ENCODE assay signal across 17 cellular contexts in genomic region chr6:37496951-37497885, GRCh38. TPM values are rescaled to one million over a fixed set of nuclear protein-coding genes. Genes with fewer than 3 reads are reported as not detected.
DNase-seq lines count a peak whose midpoint lies in the region; ATAC-seq and TF ChIP-seq lines count a peak whose summit lies in the region.
"Had no signal": no experiment of that assay in that cellular context is flagged by ENCODE, and none has a peak within 500 bp of the region (broad histone marks: within the 10 kb centered on the region; RNA-seq: fewer than 3 reads in every experiment).

No MANE protein-coding gene starts in this region.

- H3K9me3 Mint-ChIP-seq in activated naive CD4-positive, alpha-beta T cell treated with anti-CD3 and anti-CD28 coated beads for 36 hours: peaks cover 3% of the 10 kb centered on the region
- H3K9me3 Mint-ChIP-seq in activated naive CD8-positive, alpha-beta T cell treated with anti-CD3 and anti-CD28 coated beads for 36 hours: peaks cover 5% of the 10 kb centered on the region
- H3K9me3 Mint-ChIP-seq in stimulated activated memory B cell treated with anti-CD40 and anti-IgM and Interleukin-4, amounts not matched to agents 10 μg/mL and 1 μg/mL and 100 μg/mL, for 72 hours: no peaks in the 10 kb centered on the region

- no peaks in the 10 kb centered on the region for H3K27me3 Mint-ChIP-seq in activated naive CD4-positive, alpha-beta T cell treated with anti-CD3 and anti-CD28 coated beads for 36 hours (ENCODE audit: low read depth)
- H3K27me3 Mint-ChIP-seq in activated naive CD8-positive, alpha-beta T cell treated with anti-CD3 and anti-CD28 coated beads for 36 hours: no peaks in the 10 kb centered on the region
- no peaks in the 10 kb centered on the region for H3K27me3 Mint-ChIP-seq in stimulated activated memory B cell treated with anti-CD40 and anti-IgM and Interleukin-4, amounts not matched to agents 10 μg/mL and 1 μg/mL and 100 μg/mL, for 72 hours

- H3K27ac ChIP-seq in esophagus muscularis mucosa (replicated peaks in 1 of 4): no peak overlapping the region
- H3K27ac ChIP-seq: coronary artery, gastroesophageal sphincter, lower lobe of right lung had no signal

- TF ChIP-seq POLR2A in esophagus muscularis mucosa (IDR thresholded peaks at IDR 0.05; ENCODE audit: low read depth): no peak

- no peak overlapping the region for H3K4me3 Mint-ChIP-seq in activated naive CD4-positive, alpha-beta T cell treated with anti-CD3 and anti-CD28 coated beads for 36 hours
- H3K4me3 Mint-ChIP-seq in activated naive CD8-positive, alpha-beta T cell treated with anti-CD3 and anti-CD28 coated beads for 36 hours: no peak overlapping the region
- H3K4me3 Mint-ChIP-seq in stimulated activated memory B cell treated with anti-CD40 and anti-IgM and Interleukin-4, amounts not matched to agents 10 μg/mL and 1 μg/mL and 100 μg/mL, for 72 hours: peak overlapping the region; percentile 92

- H3K36me3 ChIP-seq in esophagus muscularis mucosa: no peaks in the 10 kb centered on the region
- H3K36me3 ChIP-seq: gastroesophageal sphincter, lower lobe of right lung had no signal

- peaks cover 7% of the 10 kb centered on the region for H3K36me3 Mint-ChIP-seq in activated naive CD4-positive, alpha-beta T cell treated with anti-CD3 and anti-CD28 coated beads for 36 hours (ENCODE audit: low read depth)
- peaks cover 27% of the 10 kb centered on the region for H3K36me3 Mint-ChIP-seq in activated naive CD8-positive, alpha-beta T cell treated with anti-CD3 and anti-CD28 coated beads for 36 hours
- H3K36me3 Mint-ChIP-seq in stimulated activated memory B cell treated with anti-CD40 and anti-IgM and Interleukin-4, amounts not matched to agents 10 μg/mL and 1 μg/mL and 100 μg/mL, for 72 hours: peaks cover 12% of the 10 kb centered on the region

- no peak for DNase-seq in activated naive CD4-positive, alpha-beta T cell treated with anti-CD3 and anti-CD28 coated beads for 36 hours
- DNase-seq in activated naive CD4-positive, alpha-beta T cell treated with anti-CD3 and anti-CD28 coated beads, Interleukin-2, amount 50 U/mL, for 16 hours: no peak
- DNase-seq in NCI-H526 (lab: John Stamatoyannopoulos, UW) (peak; percentile 59 to 80), esophagus muscularis mucosa (ENCODE audit: extremely low spot score) (no peak)
- no peak for DNase-seq in activated naive CD8-positive, alpha-beta T cell treated with anti-CD3 and anti-CD28 coated beads for 36 hours
- DNase-seq: activated CD4-positive, CD25-positive, alpha-beta regulatory T cell treated with anti-CD3 and anti-CD28 coated beads, Interleukin-2, amount 50 U/mL, for 72 hours; lower lobe of right lung; NCI-H1048; NCI-H345; PC-3; retina; stimulated activated CD4-positive, alpha-beta T cell treated with anti-CD3 and anti-CD28 coated beads, Interleukin-15, amount 100 ng/mL, for 24 hours had no signal

- CTCF ChIA-PET in activated naive CD4-positive, alpha-beta T cell treated with anti-CD3 and anti-CD28 coated beads for 36 hours (lab: Charles Lee): interaction anchor here (3.1 kb wide), 1 partner anchor 69 kb away, joined by 18 read pairs; no protein-coding TSS in a partner anchor

- H3K27me3 ChIP-seq in esophagus muscularis mucosa: no peaks in the 10 kb centered on the region
- H3K27me3 ChIP-seq: gastroesophageal sphincter had no signal

- H3K4me3 ChIP-seq in esophagus muscularis mucosa: no peak overlapping the region
- H3K4me3 ChIP-seq: coronary artery, gastroesophageal sphincter, lower lobe of right lung had no signal

- no peaks in the 10 kb centered on the region for H3K9me3 ChIP-seq in esophagus muscularis mucosa
- H3K9me3 ChIP-seq: gastroesophageal sphincter, lower lobe of right lung had no signal

- 86% methylated on average over 12 of the region's 13 CpGs for WGBS in esophagus muscularis mucosa

- no peak for ATAC-seq in stimulated activated memory B cell treated with anti-CD40 and anti-IgM and Interleukin-4, amounts not matched to agents 10 μg/mL and 1 μg/mL and 100 μg/mL, for 72 hours
- ATAC-seq in SK-N-SH treated with all-trans-retinoic acid at 6 μM for 48 hours (no peak), GM21367 (IDR thresholded peaks at IDR 0.05; ENCODE audit: unreplicated experiment) (no peak)
- ATAC-seq: gastroesophageal sphincter, lower lobe of right lung, PC-3 had no signal

- TF ChIP-seq EP300 in esophagus muscularis mucosa (IDR thresholded peaks at IDR 0.05): no peak

- no peak for TF ChIP-seq CTCF in esophagus muscularis mucosa (IDR thresholded peaks at IDR 0.05)

- peaks cover 5 to 22% (median 21%) of the 10 kb centered on the region in 4 donors for H3K4me1 ChIP-seq in esophagus muscularis mucosa

- H3K4me1 Mint-ChIP-seq in activated naive CD4-positive, alpha-beta T cell treated with anti-CD3 and anti-CD28 coated beads for 36 hours (ENCODE audit: low read depth): peaks cover 87% of the 10 kb centered on the region
- peaks cover 82% of the 10 kb centered on the region for H3K4me1 Mint-ChIP-seq in activated naive CD8-positive, alpha-beta T cell treated with anti-CD3 and anti-CD28 coated beads for 36 hours
- peaks cover 76% of the 10 kb centered on the region for H3K4me1 Mint-ChIP-seq in stimulated activated memory B cell treated with anti-CD40 and anti-IgM and Interleukin-4, amounts not matched to agents 10 μg/mL and 1 μg/mL and 100 μg/mL, for 72 hours

- H3K27ac Mint-ChIP-seq in activated naive CD4-positive, alpha-beta T cell treated with anti-CD3 and anti-CD28 coated beads for 36 hours: peak overlapping the region; percentile 33
- peak overlapping the region; percentile 51 for H3K27ac Mint-ChIP-seq in activated naive CD8-positive, alpha-beta T cell treated with anti-CD3 and anti-CD28 coated beads for 36 hours
- peak overlapping the region; percentile 10 for H3K27ac Mint-ChIP-seq in stimulated activated memory B cell treated with anti-CD40 and anti-IgM and Interleukin-4, amounts not matched to agents 10 μg/mL and 1 μg/mL and 100 μg/mL, for 72 hours

- intact Hi-C loops in activated naive CD4-positive, alpha-beta T cell treated with anti-CD3 and anti-CD28 coated beads for 36 hours (cut with micrococcal nuclease): loop anchor here (5.0 kb wide), 4 partner anchors 200 to 1075 kb away; partner anchors contain the start of genes MDGA1 and PIM1
- intact Hi-C loops in esophagus muscularis mucosa (cut with DNase I): no loop called here

TF ChIP-seq in SK-N-SH treated with all-trans-retinoic acid at 6 μM for 48 hours, 23 proteins besides CTCF, POLR2A, EP300 and RAD21:
- no peak for TF ChIP-seq TSHZ2 (CRISPR knock-in tag; IDR thresholded peaks at IDR 0.05)
- TF ChIP-seq ZC3H10 (CRISPR knock-in tag; IDR thresholded peaks at IDR 0.05): no peak
- no peak for TF ChIP-seq ZNF565 (CRISPR knock-in tag; conservative IDR thresholded peaks at IDR 0.05; ENCODE audit: low read depth)
- no peak for TF ChIP-seq GLIS3 (CRISPR knock-in tag; IDR thresholded peaks at IDR 0.05)
- TF ChIP-seq ESRRG (CRISPR knock-in tag; IDR thresholded peaks at IDR 0.05): no peak
- TF ChIP-seq ZFP3 (CRISPR knock-in tag; IDR thresholded peaks at IDR 0.05): no peak

RNA-seq across cellular contexts. Expression of gene CCDC167, which starts 2.5 kb away (rescaled TPM):
- 10 to 100 TPM; 53.4 to 57.1 TPM for total RNA-seq in activated naive CD4-positive, alpha-beta T cell treated with anti-CD3 and anti-CD28 coated beads for 36 hours
- total RNA-seq in activated naive CD8-positive, alpha-beta T cell treated with anti-CD3 and anti-CD28 coated beads for 36 hours: 10 to 100 TPM; 50.0 to 51.0 TPM
- 10 to 100 TPM; 11.1 to 19.1 (median 16.3) TPM for total RNA-seq in esophagus muscularis mucosa

Comparison
In these comparisons a context has a peak if more than half of its experiments do, and no peak if none do; other contexts are left out.
1. DNase-seq: peak in NCI-H526 (2 of 2); none in activated naive CD4-positive, alpha-beta T cell treated with anti-CD3 and anti-CD28 coated beads for 36 hours (single experiment), activated naive CD4-positive, alpha-beta T cell treated with anti-CD3 and anti-CD28 coated beads, Interleukin-2, amount 50 U/mL, for 16 hours (single experiment), activated naive CD8-positive, alpha-beta T cell treated with anti-CD3 and anti-CD28 coated beads for 36 hours (single experiment) and esophagus muscularis mucosa (single experiment).
2. Peak in every context shown above with its lines, with median percentiles within 50 percentile points of each other: H3K27ac Mint-ChIP-seq.